21 cellular contexts compared by ENCODE assay signal in genomic region chr14:52304248-52304904, GRCh38. TPM values are rescaled to one million over a fixed set of nuclear protein-coding genes. Genes with fewer than 3 reads are reported as not detected.
DNase-seq lines count a peak whose midpoint lies in the region; ATAC-seq and TF ChIP-seq lines count a peak whose summit lies in the region.
"Had no signal": no experiment of that assay in that cellular context is flagged by ENCODE, and none has a peak within 500 bp of the region (broad histone marks: within the 10 kb centered on the region; RNA-seq: fewer than 3 reads in every experiment).

No MANE protein-coding gene starts in this region.

- no peaks in the 10 kb centered on the region for H3K79me2 ChIP-seq in ACC112 (ENCODE audit: control insufficient read depth, insufficient read depth, low read length, unreplicated experiment)

- no peak for ATAC-seq in T-cell (replicated peaks in 1 of 4)
- no peak for ATAC-seq in GM18868 (IDR thresholded peaks at IDR 0.05; ENCODE audit: unreplicated experiment)
- ATAC-seq in GM18861 (IDR thresholded peaks at IDR 0.05; ENCODE audit: unreplicated experiment) = no peak
- ATAC-seq: HCT116, HepG2 had no signal

- DNase-seq in T-cell (no peak), fibroblast of mammary gland (ENCODE audit: low read depth) (peak; percentile 44), osteocyte (ENCODE audit: extremely low spot score, unreplicated experiment) (no peak), NCI-H187 treated with DMSO at 0.1 percent for 48 hours (lab: John Stamatoyannopoulos, UW) (no peak)
- DNase-seq: CD4-positive, alpha-beta T cell; DMS153; GF-D8; GOT3; KBM-7; NCI-H1105 treated with DMSO at 0.1 percent for 48 hours; NCI-H1694; SHP77 had no signal

- TF ChIP-seq CTCF in fibroblast of mammary gland (conservative IDR thresholded peaks at IDR 0.05; ENCODE audit: control insufficient read depth, insufficient read depth, low read depth, low read length) (no peak), osteocyte (IDR thresholded peaks at IDR 0.05) (no peak)

- POLR2A ChIA-PET in T-cell (lab: Charles Lee) = interaction anchor here in 1 of 2 donors (0.7 kb wide), 2 partner anchors 25 to 483 kb away, joined by 3 read pairs; no protein-coding TSS in a partner anchor

- H3K36me3 ChIP-seq in ACC112 (ENCODE audit: insufficient read depth, low read length) = no peaks in the 10 kb centered on the region

- H3K4me1 ChIP-seq in ACC112 (ENCODE audit: control insufficient read depth, insufficient read depth, low read length, unreplicated experiment) = no peaks in the 10 kb centered on the region

- CTCF ChIA-PET in T-cell (lab: Charles Lee) = interaction anchor here (0.6 to 1.4 kb wide), 5 partner anchors 12 to 449 kb away, joined by 3 to 8 read pairs (median 3); no protein-coding TSS in a partner anchor

- H2AFZ ChIP-seq in ACC112 (ENCODE audit: low read length, unreplicated experiment) = peak overlapping the region; percentile 6

- H3K36me3 Mint-ChIP-seq in T-cell (peaks cover 12% of the 10 kb centered on the region), osteocyte (ENCODE audit: unreplicated experiment) (no peaks in the 10 kb centered on the region)

- H3K4me3 ChIP-seq in ACC112 (ENCODE audit: low read depth, low read length) (no peak overlapping the region), fibroblast of mammary gland (ENCODE audit: control insufficient read depth, low read depth, low read length) (no peak overlapping the region)

- peaks cover 46 to 76% (median 57%) of the 10 kb centered on the region in 3 donors for H3K4me1 Mint-ChIP-seq in T-cell
- peaks cover 21% of the 10 kb centered on the region for H3K4me1 Mint-ChIP-seq in osteocyte (ENCODE audit: unreplicated experiment)

- no peaks in the 10 kb centered on the region for H3K9me3 Mint-ChIP-seq in T-cell
- H3K9me3 Mint-ChIP-seq in osteocyte (ENCODE audit: unreplicated experiment) = peaks cover 5% of the 10 kb centered on the region
- H3K9me3 Mint-ChIP-seq: CD4-positive, alpha-beta T cell had no signal

- no peak overlapping the region for H3K27ac ChIP-seq in ACC112 (ENCODE audit: low read depth, low read length)

- H3K27ac Mint-ChIP-seq in T-cell = peak overlapping the region; percentile 52 to 66
- peak overlapping the region; percentile 9 for H3K27ac Mint-ChIP-seq in osteocyte (ENCODE audit: unreplicated experiment)
- H3K27ac Mint-ChIP-seq: CD4-positive, alpha-beta T cell had no signal

- H3K4me3 Mint-ChIP-seq in T-cell (no peak overlapping the region), osteocyte (ENCODE audit: unreplicated experiment) (no peak overlapping the region)
- H3K4me3 Mint-ChIP-seq: CD4-positive, alpha-beta T cell had no signal

- no peaks in the 10 kb centered on the region for H3K27me3 ChIP-seq in ACC112 (ENCODE audit: insufficient read depth, low read length)

- H3K27me3 Mint-ChIP-seq in T-cell = no peaks in the 10 kb centered on the region
- H3K27me3 Mint-ChIP-seq in osteocyte (ENCODE audit: unreplicated experiment) = no peaks in the 10 kb centered on the region
- H3K27me3 Mint-ChIP-seq: CD4-positive, alpha-beta T cell had no signal

RNA-seq across cellular contexts. Expression of gene PTGER2, which starts 9.7 kb away (rescaled TPM):
- total RNA-seq in T-cell (10 to 100 TPM; 38.8 to 68.0 (median 54.7) TPM), osteocyte (2.1 and 2.4 TPM in 2 replicates)
- total RNA-seq: A172, HepG2, OCI-LY7 had no signal

RNA-seq across cellular contexts. Expression of gene PTGDR, which starts 36.9 kb away (rescaled TPM):
- total RNA-seq in T-cell = 1 to 10 TPM; 1.8 to 8.9 (median 5.2) TPM
- not detected in 2 replicates for total RNA-seq in osteocyte
- total RNA-seq: A172, Daoy, HepG2, NCI-H460, OCI-LY7 had no signal

Comparison
In these comparisons a context has a peak if more than half of its experiments do, and no peak if none do; other contexts are left out.
1. RNA of gene PTGER2, which starts 9.7 kb away (total RNA-seq): 38.8 to 68.0 TPM in T-cell; 2.1 to 2.4 TPM in osteocyte; every median in the first group is over 10 times any median in the second.